Comparison of ENCODE assay signal across 32 cellular contexts in the genomic region with DNA sequence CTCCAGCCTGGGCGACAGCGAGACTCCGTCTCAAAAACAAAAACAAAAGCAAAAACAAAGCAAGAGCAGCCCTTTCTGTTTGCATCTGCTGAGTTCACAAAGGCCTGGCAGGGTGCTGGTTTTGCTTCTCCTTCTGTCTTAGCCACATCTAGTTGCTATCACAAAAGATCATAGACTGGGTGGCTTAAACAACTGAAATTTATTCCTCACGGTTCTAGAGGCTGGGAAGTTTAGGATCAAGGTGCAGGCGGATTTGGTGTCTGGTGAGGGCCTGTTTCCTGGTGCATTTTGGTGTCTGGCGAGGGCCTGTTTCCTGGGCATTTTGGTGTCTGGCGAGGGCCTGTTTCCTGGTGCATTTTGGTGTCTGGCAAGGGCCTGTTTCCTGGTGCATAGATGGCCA.
"Had no signal": no experiment of that assay in that cellular context is flagged by ENCODE, and none has a peak within 500 bp of the region (broad histone marks: within the 10 kb centered on the region; RNA-seq: fewer than 3 reads in every experiment).

No MANE protein-coding gene starts in this region.

- H3K9me3 Mint-ChIP-seq: activated CD4-positive, alpha-beta T cell treated with anti-CD3 and anti-CD28 coated beads, Interleukin-2, amount 10 ng/mL, durations not matched to agents 7 days and 5 days; activated naive CD4-positive, alpha-beta T cell treated with anti-CD3 and anti-CD28 coated beads, Interleukin-2, amount 50 U/mL, for 24 hours; activated naive CD8-positive, alpha-beta T cell treated with anti-CD3 and anti-CD28 coated beads, Interleukin-2, amount 10 ng/mL, durations not matched to agents 7 days and 5 days; activated T-cell treated with anti-CD3 and anti-CD28 coated beads, Interleukin-2, amount 50 U/mL, for 24 hours; activated T-helper 2 cell treated with anti-CD3 and anti-CD28 coated beads, Interferon-gamma antibody, Interleukin-2, Interleukin-4, amounts not matched to agents 10 μg/mL and 5 μg/mL and 100 μg/mL, durations not matched to agents 14 hours and 24 hours and 36 hours; central memory CD8-positive, alpha-beta T cell had no signal

- H3K36me3 ChIP-seq: ascending aorta, cardiac muscle cell had no signal

- H3K4me1 ChIP-seq: ascending aorta had no signal

- H3K4me2 ChIP-seq: PC-9 had no signal

- H3K4me1 Mint-ChIP-seq: activated CD4-positive, alpha-beta T cell treated with anti-CD3 and anti-CD28 coated beads, Interleukin-2, amount 10 ng/mL, durations not matched to agents 7 days and 5 days; activated naive CD4-positive, alpha-beta T cell treated with anti-CD3 and anti-CD28 coated beads, Interleukin-2, amount 50 U/mL, for 24 hours; activated naive CD8-positive, alpha-beta T cell treated with anti-CD3 and anti-CD28 coated beads, Interleukin-2, amount 10 ng/mL, durations not matched to agents 7 days and 5 days; central memory CD8-positive, alpha-beta T cell had no signal

- FAIRE-seq: K562, RCC 7860 had no signal

- H3K36me3 Mint-ChIP-seq: activated naive CD4-positive, alpha-beta T cell treated with anti-CD3 and anti-CD28 coated beads, Interleukin-2, amount 50 U/mL, for 24 hours; activated naive CD8-positive, alpha-beta T cell treated with anti-CD3 and anti-CD28 coated beads, Interleukin-2, amount 10 ng/mL, durations not matched to agents 7 days and 5 days had no signal

- DNase-seq: activated CD4-positive, alpha-beta T cell treated with anti-CD3 and anti-CD28 coated beads for 1 hour; activated CD4-positive, alpha-beta T cell treated with anti-CD3 and anti-CD28 coated beads, Interleukin-2, amount 10 ng/mL, durations not matched to agents 7 days and 5 days; activated CD4-positive, alpha-beta T cell treated with anti-CD3 and anti-CD28 coated beads, Interleukin-2, amount 50 U/mL, for 48 hours; activated CD4-positive, CD25-positive, alpha-beta regulatory T cell; activated CD8-positive, alpha-beta T cell treated with anti-CD3 and anti-CD28 coated beads, Interleukin-2, amount 10 ng/mL, durations not matched to agents 7 days and 5 days; activated gamma-delta T cell; activated naive CD4-positive, alpha-beta T cell treated with Interleukin-2 at 50 U/mL for 16 hours; activated naive CD8-positive, alpha-beta T cell treated with anti-CD3 and anti-CD28 coated beads, Interleukin-2, amount 10 ng/mL, durations not matched to agents 7 days and 5 days; activated T-cell treated with anti-CD3 and anti-CD28 coated beads, Interleukin-2, amount 50 U/mL, for 24 hours; amygdala; NCI-H2029 treated with DMSO at 0.1 percent for 48 hours; NCI-H2107; NCI-H2171; NCI-H446 treated with DMSO at 0.1 percent for 48 hours; NCI-H524; NK-92 treated with Interleukin-12 subunit alpha and Interleukin-12 subunit beta, amount 100 ng/mL, for 24 hours; PC-9; SIG-M5; T-helper 1 cell; T-helper 2 cell; T-helper 9 cell had no signal

- H3K27ac ChIP-seq: ascending aorta, cardiac muscle cell, PC-9, RWPE1, VCaP had no signal

- H3K27ac Mint-ChIP-seq: activated CD4-positive, alpha-beta T cell treated with anti-CD3 and anti-CD28 coated beads, Interleukin-2, amount 10 ng/mL, durations not matched to agents 7 days and 5 days; activated CD8-positive, alpha-beta T cell treated with anti-CD3 and anti-CD28 coated beads, Interleukin-2, amount 10 ng/mL, durations not matched to agents 7 days and 5 days; activated naive CD4-positive, alpha-beta T cell treated with anti-CD3 and anti-CD28 coated beads, Interleukin-2, amount 50 U/mL, for 24 hours; activated naive CD8-positive, alpha-beta T cell treated with anti-CD3 and anti-CD28 coated beads, Interleukin-2, amount 10 ng/mL, durations not matched to agents 7 days and 5 days; activated T-cell treated with anti-CD3 and anti-CD28 coated beads, Interleukin-2, amount 50 U/mL, for 24 hours; activated T-helper 2 cell treated with anti-CD3 and anti-CD28 coated beads, Interferon-gamma antibody, Interleukin-2, Interleukin-4, amounts not matched to agents 10 μg/mL and 5 μg/mL and 100 μg/mL, durations not matched to agents 14 hours and 24 hours and 36 hours had no signal

- H3K4me3 Mint-ChIP-seq: activated CD4-positive, alpha-beta T cell treated with anti-CD3 and anti-CD28 coated beads, Interleukin-2, amount 10 ng/mL, durations not matched to agents 7 days and 5 days; activated CD8-positive, alpha-beta T cell treated with anti-CD3 and anti-CD28 coated beads, Interleukin-2, amount 10 ng/mL, durations not matched to agents 7 days and 5 days; activated naive CD4-positive, alpha-beta T cell treated with anti-CD3 and anti-CD28 coated beads, Interleukin-2, amount 50 U/mL, for 24 hours; activated naive CD8-positive, alpha-beta T cell treated with anti-CD3 and anti-CD28 coated beads, Interleukin-2, amount 10 ng/mL, durations not matched to agents 7 days and 5 days; activated T-cell treated with anti-CD3 and anti-CD28 coated beads, Interleukin-2, amount 50 U/mL, for 24 hours; central memory CD8-positive, alpha-beta T cell had no signal

- ATAC-seq: activated CD8-positive, alpha-beta T cell treated with anti-CD3 and anti-CD28 coated beads, Interleukin-2, amount 10 ng/mL, durations not matched to agents 7 days and 5 days; K562; Right ventricle myocardium inferior; SK-N-SH treated with all-trans-retinoic acid at 6 μM for 48 hours had no signal

- H3K9me3 ChIP-seq: ascending aorta had no signal

- H3K4me3 ChIP-seq: ascending aorta, cardiac muscle cell, K562, PC-9 had no signal

- H3K27me3 ChIP-seq: ascending aorta, cardiac muscle cell had no signal

- H3K27me3 Mint-ChIP-seq: activated CD4-positive, alpha-beta T cell treated with anti-CD3 and anti-CD28 coated beads, Interleukin-2, amount 10 ng/mL, durations not matched to agents 7 days and 5 days; activated naive CD8-positive, alpha-beta T cell treated with anti-CD3 and anti-CD28 coated beads, Interleukin-2, amount 10 ng/mL, durations not matched to agents 7 days and 5 days had no signal

- H2AFZ ChIP-seq: PC-9 had no signal
